8 cellular contexts compared by ENCODE assay signal in the genomic region with DNA sequence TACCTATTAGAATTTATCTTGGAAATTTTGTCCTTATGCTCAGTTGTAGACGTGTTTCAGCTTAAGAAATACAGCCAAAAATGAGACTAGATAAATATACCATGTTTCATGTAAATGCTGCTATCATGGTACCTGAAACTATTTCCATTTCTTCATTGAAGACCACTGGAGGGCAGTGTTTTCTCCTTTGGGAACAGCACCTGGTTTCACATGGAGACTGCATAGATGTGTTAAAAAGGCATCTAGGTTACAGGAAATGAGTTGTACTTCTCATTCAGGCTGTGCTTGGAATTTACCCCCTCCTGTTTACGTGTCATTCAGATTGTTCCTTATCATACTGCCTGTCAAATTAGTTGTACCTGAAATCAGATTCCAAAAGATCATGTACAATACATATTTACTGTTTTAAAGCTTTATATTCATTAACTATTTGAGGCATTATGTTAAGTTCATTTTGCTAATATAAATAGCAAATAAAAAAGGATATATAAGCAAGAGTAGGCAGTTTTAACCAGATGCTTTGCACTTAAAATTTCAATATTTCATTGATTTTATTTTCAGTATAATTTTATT. TPM values are rescaled to one million over a fixed set of nuclear protein-coding genes. Genes with fewer than 3 reads are reported as not detected.
DNase-seq lines count a peak whose midpoint lies in the region; ATAC-seq, FAIRE-seq and TF ChIP-seq lines count a peak whose summit lies in the region.

No MANE protein-coding gene starts in this region.

- no peaks in the 10 kb centered on the region for H3K9me3 ChIP-seq in T-helper 17 cell (ENCODE audit: control insufficient read depth, low read length, poor library complexity, severe bottlenecking)

- FAIRE-seq in G401.6 (lab: Jason Lieb, UNC) = peak; percentile 96

- H3K4me1 Mint-ChIP-seq in T-helper 17 cell (peaks cover 13% of the 10 kb centered on the region), glutamatergic neuron (ENCODE audit: low read depth, unreplicated experiment) (peaks cover 15% of the 10 kb centered on the region), type B pancreatic cell (ENCODE audit: unreplicated experiment) (peaks cover 3% of the 10 kb centered on the region)

- no peaks in the 10 kb centered on the region for H3K27me3 Mint-ChIP-seq in T-helper 17 cell
- H3K27me3 Mint-ChIP-seq in glutamatergic neuron (ENCODE audit: unreplicated experiment) = no peaks in the 10 kb centered on the region
- H3K27me3 Mint-ChIP-seq in type B pancreatic cell = peaks cover 8% of the 10 kb centered on the region

- peaks cover 7% of the 10 kb centered on the region for H3K9me3 Mint-ChIP-seq in glutamatergic neuron (ENCODE audit: unreplicated experiment)
- no peaks in the 10 kb centered on the region for H3K9me3 Mint-ChIP-seq in type B pancreatic cell

- H3K27ac Mint-ChIP-seq in T-helper 17 cell (no peak overlapping the region), glutamatergic neuron (ENCODE audit: unreplicated experiment) (no peak overlapping the region), type B pancreatic cell (no peak overlapping the region)

- no peak overlapping the region for H3K4me3 Mint-ChIP-seq in T-helper 17 cell
- no peak overlapping the region for H3K4me3 Mint-ChIP-seq in glutamatergic neuron (ENCODE audit: unreplicated experiment)
- H3K4me3 Mint-ChIP-seq in type B pancreatic cell = no peak overlapping the region

- DNase-seq in 8988T (peak; percentile 33), HEK293T (ENCODE audit: extremely low spot score) (peak; percentile 61), NCI-H1092 treated with DMSO at 0.1 percent for 48 hours (lab: John Stamatoyannopoulos, UW) (peak; percentile 49), T-helper 17 cell (no peak), glutamatergic neuron (no peak), type B pancreatic cell (ENCODE audit: extremely low spot score, unreplicated experiment) (no peak)
- DNase-seq in stimulated activated CD4-positive, alpha-beta T cell treated with anti-CD3 and anti-CD28 coated beads, Interleukin-4, amount 100 ng/mL, for 24 hours = no peak

- H3K36me3 Mint-ChIP-seq in T-helper 17 cell (ENCODE audit: low read depth) = no peaks in the 10 kb centered on the region
- H3K36me3 Mint-ChIP-seq in glutamatergic neuron (ENCODE audit: unreplicated experiment) = no peaks in the 10 kb centered on the region
- H3K36me3 Mint-ChIP-seq in type B pancreatic cell = no peaks in the 10 kb centered on the region

- POLR2A ChIA-PET in HEK293T (lab: Yijun Ruan, JAX) = no interaction called here

- peak; percentile 60 for ATAC-seq in T-helper 17 cell

- peak; percentile 66 for TF ChIP-seq CTCF in glutamatergic neuron (IDR thresholded peaks at IDR 0.05; ENCODE audit: partially characterized antibody, unreplicated experiment)
- peak; percentile 80 for TF ChIP-seq CTCF in type B pancreatic cell (conservative IDR thresholded peaks at IDR 0.05)

- CTCF ChIA-PET in HEK293T (lab: Yijun Ruan, JAX) = no interaction called here

TF ChIP-seq in HEK293T, 16 proteins besides CTCF, POLR2A, EP300 and RAD21:
- TF ChIP-seq CTBP1 (IDR thresholded peaks at IDR 0.05; ENCODE audit: borderline replicate concordance) (no peak), HDGF (IDR thresholded peaks at IDR 0.05; ENCODE audit: borderline replicate concordance) (no peak), SP1 (IDR thresholded peaks at IDR 0.05) (no peak), L3MBTL2 (conservative IDR thresholded peaks at IDR 0.05) (no peak)

RNA-seq across cellular contexts. Expression of a gene that starts 57.3 kb away (rescaled TPM):
- 10 to 100 TPM; 28.7 to 38.6 TPM for total RNA-seq in T-helper 17 cell
- 70.6 TPM for total RNA-seq in glutamatergic neuron (ENCODE audit: unreplicated experiment)
- total RNA-seq in type B pancreatic cell (ENCODE audit: low replicate concordance) = 46.5 and 52.5 TPM in 2 replicates

Comparison
In these comparisons a context has a peak if more than half of its experiments do, and no peak if none do; other contexts are left out.
1. DNase-seq: peak in 8988T (single experiment), HEK293T (single experiment) and NCI-H1092 treated with DMSO at 0.1 percent for 48 hours (single experiment); none in T-helper 17 cell (0 of 3), glutamatergic neuron (single experiment), type B pancreatic cell (single experiment) and stimulated activated CD4-positive, alpha-beta T cell treated with anti-CD3 and anti-CD28 coated beads, Interleukin-4, amount 100 ng/mL, for 24 hours (single experiment).